8 cellular contexts compared by ENCODE assay signal in the genomic region with DNA sequence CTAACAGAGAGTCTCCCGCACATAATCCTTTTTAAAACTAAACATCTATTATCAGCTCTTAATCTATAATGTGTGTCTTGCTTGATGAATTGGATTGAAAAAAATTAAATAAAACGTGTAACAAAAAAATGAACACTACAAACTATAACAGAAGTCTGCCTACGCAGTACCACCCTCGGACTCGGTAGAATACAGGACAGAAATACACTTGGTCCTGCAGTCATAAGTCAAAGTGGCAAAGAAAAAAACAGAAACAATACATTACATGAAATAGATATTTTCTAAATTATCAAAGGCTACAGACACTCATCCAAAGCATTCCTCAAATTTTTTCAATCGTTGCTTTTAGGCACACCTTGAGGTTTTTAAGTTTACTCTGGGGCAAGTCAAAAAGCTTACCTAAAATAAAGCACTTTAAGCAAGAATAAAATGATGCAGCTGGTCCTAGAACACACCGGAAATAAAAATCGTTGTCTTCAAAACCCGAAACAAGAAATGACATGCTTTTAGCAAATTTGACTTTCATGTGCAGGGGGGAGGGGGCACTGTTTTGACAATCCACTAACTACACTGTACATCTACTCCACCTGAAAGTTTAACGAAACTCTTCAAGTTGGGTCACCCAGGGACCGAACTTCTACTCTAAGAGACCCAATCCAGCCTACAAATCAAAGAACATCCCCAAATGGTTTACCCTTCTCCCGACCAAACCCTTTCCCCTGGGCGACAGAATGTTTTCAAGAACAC. TPM values are rescaled to one million over a fixed set of nuclear protein-coding genes. Genes with fewer than 3 reads are reported as not detected.
DNase-seq lines count a peak whose midpoint lies in the region; ATAC-seq and TF ChIP-seq lines count a peak whose summit lies in the region.

No MANE protein-coding gene starts in this region.

- peaks cover 0 to 15% of the 10 kb centered on the region in 2 donors for H3K36me3 Mint-ChIP-seq in CD4-positive, alpha-beta memory T cell

- H3K79me1 ChIP-seq in trophoblast cell (ENCODE audit: low read length): peaks cover 10% of the 10 kb centered on the region

- POLR2A ChIA-PET in CD4-positive, alpha-beta memory T cell (lab: Charles Lee; ENCODE audit: partially characterized antibody): interaction anchor here (1.1 to 4.6 kb wide), 5 partner anchors 9 to 119 kb away, joined by 3 to 119 read pairs (median 3); partner anchors contain the start of gene MINDY2

- TF ChIP-seq POLR2A in esophagus muscularis mucosa (IDR thresholded peaks at IDR 0.05; ENCODE audit: low read depth): no peak

- H3K4me3 Mint-ChIP-seq in CD4-positive, alpha-beta memory T cell: peak overlapping the region; percentile 96 to 99 (median 97)

- no peaks in the 10 kb centered on the region for H3K27me3 Mint-ChIP-seq in CD4-positive, alpha-beta memory T cell

- H2BK5ac ChIP-seq in trophoblast cell (ENCODE audit: low read depth, low read length, poor library complexity): peak overlapping the region; percentile 84

- no peak for TF ChIP-seq EP300 in esophagus muscularis mucosa (IDR thresholded peaks at IDR 0.05)

- H4K8ac ChIP-seq in trophoblast cell (ENCODE audit: low read depth, low read length): no peak overlapping the region

- H2AK5ac ChIP-seq in trophoblast cell (ENCODE audit: low read length): no peak overlapping the region

- 1% methylated on average over 13 of the region's 13 CpGs for WGBS in esophagus muscularis mucosa
- no CpG with 5 or more reads among the region's 13 CpGs for WGBS in trophoblast cell (ENCODE audit: extremely low coverage, insufficient coverage, insufficient read length)

- peak overlapping the region; percentile 95 for H3K18ac ChIP-seq in trophoblast cell (ENCODE audit: low read length)

- no peak overlapping the region for H2AFZ ChIP-seq in trophoblast cell (ENCODE audit: insufficient read depth, low read length, poor library complexity)

- peak overlapping the region; percentile 95 for H3K9ac ChIP-seq in trophoblast cell (ENCODE audit: low read length)

- H2BK12ac ChIP-seq in trophoblast cell (ENCODE audit: low read length): peak overlapping the region; percentile 52

- H3K27ac Mint-ChIP-seq in CD4-positive, alpha-beta memory T cell: peak overlapping the region; percentile 90 to 96 (median 94)

- H3K4me2 ChIP-seq in trophoblast cell (ENCODE audit: low read length): peak overlapping the region; percentile 86

- peaks cover 19% of the 10 kb centered on the region for H3K79me2 ChIP-seq in trophoblast cell (ENCODE audit: control insufficient read depth, insufficient read depth, low read length, poor library complexity)

- H3K9me3 ChIP-seq in CD4-positive, alpha-beta memory T cell (ENCODE audit: control insufficient read depth in 1 of 2, low read length in 2 of 2): no peaks in the 10 kb centered on the region
- H3K9me3 ChIP-seq in esophagus muscularis mucosa: no peaks in the 10 kb centered on the region
- no peaks in the 10 kb centered on the region for H3K9me3 ChIP-seq in trophoblast cell (ENCODE audit: insufficient read depth, low read depth, low read length)

- H3K36me3 ChIP-seq in CD4-positive, alpha-beta memory T cell (ENCODE audit: insufficient read depth, low read length): no peaks in the 10 kb centered on the region
- no peaks in the 10 kb centered on the region for H3K36me3 ChIP-seq in esophagus muscularis mucosa
- no peaks in the 10 kb centered on the region for H3K36me3 ChIP-seq in trophoblast cell (ENCODE audit: control insufficient read depth in 1 of 2, insufficient read depth in 2 of 2, low read length in 2 of 2)

- peaks cover 31 to 62% (median 44%) of the 10 kb centered on the region in 4 donors for H3K4me1 Mint-ChIP-seq in CD4-positive, alpha-beta memory T cell

- H3K4me3 ChIP-seq in CD4-positive, alpha-beta memory T cell (ENCODE audit: low read length in 2 of 2): peak overlapping the region; percentile 63 to 96
- H3K4me3 ChIP-seq in esophagus muscularis mucosa (peak overlapping the region; percentile 88 to 96 (median 92)), trophoblast cell (ENCODE audit: low read depth, low read length) (peak overlapping the region; percentile 97)

- CTCF ChIA-PET in CD4-positive, alpha-beta memory T cell (lab: Charles Lee; ENCODE audit: partially characterized antibody): interaction anchor here (0.9 to 5.5 kb wide), 2 partner anchors 11 to 23 kb away, joined by 3 to 56 read pairs; partner anchors contain the start of gene MINDY2

- H3K4me1 ChIP-seq in CD4-positive, alpha-beta memory T cell (ENCODE audit: insufficient read depth, low read length): peaks cover 49% of the 10 kb centered on the region
- H3K4me1 ChIP-seq in esophagus muscularis mucosa (peaks cover 32 to 44% (median 37%) of the 10 kb centered on the region in 4 donors), trophoblast cell (ENCODE audit: control insufficient read depth in 1 of 2, insufficient read depth in 2 of 2, low read length in 2 of 2) (peaks cover 0 to 1% of the 10 kb centered on the region in 2 experiments)

- H2BK120ac ChIP-seq in trophoblast cell (ENCODE audit: insufficient read depth, low read length, poor library complexity): no peak overlapping the region

- intact Hi-C loops in CD4-positive, alpha-beta memory T cell (cut with micrococcal nuclease): loop anchor here (2.0 to 5.0 kb wide), 3 partner anchors 121 to 941 kb away; partner anchors contain the start of genes BNIP2 and RNF111
- intact Hi-C loops in esophagus muscularis mucosa (cut with DNase I): no loop called here

- peak overlapping the region; percentile 89 for H4K91ac ChIP-seq in trophoblast cell (ENCODE audit: low read depth, low read length)

- H3K9me3 Mint-ChIP-seq in CD4-positive, alpha-beta memory T cell: peaks cover 0 to 2% (median 0%) of the 10 kb centered on the region in 8 donors

- no peak overlapping the region for H3K23ac ChIP-seq in trophoblast cell (ENCODE audit: low read length)

- H3K27ac ChIP-seq in CD4-positive, alpha-beta memory T cell (ENCODE audit: low read depth, low read length): peak overlapping the region; percentile 79
- H3K27ac ChIP-seq in esophagus muscularis mucosa (replicated peaks in 1 of 4) (peak overlapping the region; percentile 98 to 99 (median 98)), trophoblast cell (ENCODE audit: low read depth, low read length) (peak overlapping the region; percentile 90)

- H3K14ac ChIP-seq in trophoblast cell (ENCODE audit: low read length): peak overlapping the region; percentile 97

- H4K12ac ChIP-seq in trophoblast cell (ENCODE audit: low read depth, low read length): no peak overlapping the region

- peak; percentile 31 to 54 (median 44) for DNase-seq in CD4-positive, alpha-beta memory T cell
- peak; percentile 20 for DNase-seq in activated CD4-positive, alpha-beta T cell treated with anti-CD3 and anti-CD28 coated beads, Interleukin-2, amount 50 U/mL, for 1 hour
- DNase-seq in esophagus muscularis mucosa (ENCODE audit: extremely low spot score): no peak
- DNase-seq in trophoblast cell: peak in 1 of 2 donors; percentile 36
- no peak for DNase-seq in NCI-H526 treated with DMSO at 0.1 percent for 48 hours (lab: John Stamatoyannopoulos, UW)

- H3K4ac ChIP-seq in trophoblast cell (ENCODE audit: low read depth, low read length): peak overlapping the region; percentile 75

- H3K27me3 ChIP-seq in CD4-positive, alpha-beta memory T cell (ENCODE audit: insufficient read depth, low read length): no peaks in the 10 kb centered on the region
- H3K27me3 ChIP-seq in esophagus muscularis mucosa (no peaks in the 10 kb centered on the region), trophoblast cell (ENCODE audit: insufficient read depth, low read length) (no peaks in the 10 kb centered on the region)

- ATAC-seq in HG02642 (IDR thresholded peaks at IDR 0.05; ENCODE audit: poor library complexity, unreplicated experiment) (peak; percentile 3), GM18873 (IDR thresholded peaks at IDR 0.05; ENCODE audit: low FRiP score, unreplicated experiment) (no peak), HG03520 (IDR thresholded peaks at IDR 0.05; ENCODE audit: unreplicated experiment) (no peak)

- no peak for TF ChIP-seq CTCF in esophagus muscularis mucosa (IDR thresholded peaks at IDR 0.05)

RNA-seq across cellular contexts. Expression of gene ADAM10, which starts 1.3 kb away (rescaled TPM):
- total RNA-seq in CD4-positive, alpha-beta memory T cell: 100 to 1,000 TPM; 135 TPM
- 100 to 1,000 TPM; 129 to 258 TPM for polyA plus RNA-seq in CD4-positive, alpha-beta memory T cell
- 10 to 100 TPM; 43.8 to 58.8 (median 48.5) TPM for total RNA-seq in esophagus muscularis mucosa
- 165 and 167 TPM in 2 replicates for polyA plus RNA-seq in trophoblast cell (2013)

RNA-seq across cellular contexts. Expression of gene MINDY2, which starts 22.9 kb away (rescaled TPM):
- total RNA-seq in CD4-positive, alpha-beta memory T cell: 10 to 100 TPM; 15.4 to 17.3 TPM
- 10 to 100 TPM; 16.1 to 20.5 TPM for polyA plus RNA-seq in CD4-positive, alpha-beta memory T cell
- 10 to 100 TPM; 26.6 to 38.2 (median 29.2) TPM for total RNA-seq in esophagus muscularis mucosa
- 11.7 and 12.0 TPM in 2 replicates for polyA plus RNA-seq in trophoblast cell (2013)

Comparison
In these comparisons a context has a peak if more than half of its experiments do, and no peak if none do; other contexts are left out.
1. DNase-seq: peak in CD4-positive, alpha-beta memory T cell (5 of 5) and activated CD4-positive, alpha-beta T cell treated with anti-CD3 and anti-CD28 coated beads, Interleukin-2, amount 50 U/mL, for 1 hour (single experiment); none in esophagus muscularis mucosa (single experiment) and NCI-H526 treated with DMSO at 0.1 percent for 48 hours (single experiment).
2. Peak in every context shown above with its lines, with median percentiles within 50 percentile points of each other: H3K27ac ChIP-seq and H3K4me3 ChIP-seq.